ENCODE assay signal across 2 cellular contexts in the genomic region with DNA sequence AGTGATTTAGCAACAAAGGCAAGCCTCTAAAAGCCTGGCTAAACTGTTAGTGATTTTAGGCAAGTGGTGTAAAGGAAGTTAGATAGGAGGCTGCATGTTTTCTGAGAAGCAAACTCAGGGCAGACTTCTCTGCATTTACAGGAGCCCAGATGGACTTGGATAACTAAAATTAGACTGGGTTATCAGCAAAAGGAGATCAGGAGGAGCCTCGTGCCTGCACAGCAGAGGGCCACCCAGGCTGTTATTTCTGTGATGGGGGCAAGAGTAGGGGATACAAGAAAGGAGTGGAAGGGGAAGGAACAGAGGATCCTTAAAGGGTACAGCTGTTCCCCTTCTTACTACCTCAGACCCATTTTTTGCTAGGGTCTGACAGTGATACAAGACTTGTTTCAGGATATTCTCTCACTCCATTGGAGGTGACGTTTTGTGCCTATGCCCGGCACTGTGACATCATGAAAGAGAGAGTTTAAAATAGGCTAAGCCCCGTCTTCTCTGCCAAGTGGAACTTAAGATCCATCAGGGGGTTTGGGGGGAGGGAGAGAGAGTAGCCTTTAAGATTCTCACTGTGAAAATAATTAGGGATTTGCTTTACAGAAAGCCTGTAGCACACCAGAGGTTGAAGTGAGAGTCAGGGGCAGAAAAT.
TF ChIP-seq lines count a peak whose summit lies in the region.

No MANE protein-coding gene starts in this region.

TF ChIP-seq in SK-N-SH treated with all-trans-retinoic acid at 6 μM for 48 hours, 23 proteins besides CTCF, POLR2A, EP300 and RAD21 (continued from another document):
- no peak for TF ChIP-seq GLIS3 (CRISPR knock-in tag; IDR thresholded peaks at IDR 0.05)
- no peak for TF ChIP-seq TSHZ2 (CRISPR knock-in tag; IDR thresholded peaks at IDR 0.05)
- no peak for TF ChIP-seq TCF4 (CRISPR knock-in tag; IDR thresholded peaks at IDR 0.05; ENCODE audit: borderline replicate concordance)
- TF ChIP-seq ZC3H10 (CRISPR knock-in tag; IDR thresholded peaks at IDR 0.05), result no peak
- TF ChIP-seq OSR1 (CRISPR knock-in tag; IDR thresholded peaks at IDR 0.05), result no peak
- TF ChIP-seq RARB (CRISPR knock-in tag; IDR thresholded peaks at IDR 0.05), result no peak
- TF ChIP-seq SNAI2 (CRISPR knock-in tag; IDR thresholded peaks at IDR 0.05), result no peak
- TF ChIP-seq ARNTL (CRISPR knock-in tag; IDR thresholded peaks at IDR 0.05; ENCODE audit: borderline replicate concordance, low read depth), result no peak
- no peak for TF ChIP-seq ESRRG (CRISPR knock-in tag; IDR thresholded peaks at IDR 0.05)
- no peak for TF ChIP-seq ISL1 (CRISPR knock-in tag; IDR thresholded peaks at IDR 0.05)
- no peak for TF ChIP-seq CSRNP3 (CRISPR knock-in tag; IDR thresholded peaks at IDR 0.05)

TF ChIP-seq in SK-N-SH, 30 proteins besides CTCF, POLR2A, EP300 and RAD21:
- TF ChIP-seq, protein P1, sequence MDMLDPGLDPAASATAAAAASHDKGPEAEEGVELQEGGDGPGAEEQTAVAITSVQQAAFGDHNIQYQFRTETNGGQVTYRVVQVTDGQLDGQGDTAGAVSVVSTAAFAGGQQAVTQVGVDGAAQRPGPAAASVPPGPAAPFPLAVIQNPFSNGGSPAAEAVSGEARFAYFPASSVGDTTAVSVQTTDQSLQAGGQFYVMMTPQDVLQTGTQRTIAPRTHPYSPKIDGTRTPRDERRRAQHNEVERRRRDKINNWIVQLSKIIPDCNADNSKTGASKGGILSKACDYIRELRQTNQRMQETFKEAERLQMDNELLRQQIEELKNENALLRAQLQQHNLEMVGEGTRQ (IDR thresholded peaks at IDR 0.05; ENCODE audit: borderline replicate concordance, low read depth, low read length), result no peak
- TF ChIP-seq MXI1 (IDR thresholded peaks at IDR 0.05; ENCODE audit: low read depth, low read length) (no peak), SIN3A (IDR thresholded peaks at IDR 0.05; ENCODE audit: borderline replicate concordance, low read depth, low read length) (no peak), TCF12 (IDR thresholded peaks at IDR 0.05) (no peak), FOXM1 (IDR thresholded peaks at IDR 0.05; ENCODE audit: low read depth) (no peak), NRF1 (IDR thresholded peaks at IDR 0.05; ENCODE audit: low read depth, low read length) (no peak), RFX5 (IDR thresholded peaks at IDR 0.05; ENCODE audit: low read length) (no peak), GATA2 (CRISPR knock-in tag; IDR thresholded peaks at IDR 0.05) (no peak)
- TF ChIP-seq, protein P2, sequence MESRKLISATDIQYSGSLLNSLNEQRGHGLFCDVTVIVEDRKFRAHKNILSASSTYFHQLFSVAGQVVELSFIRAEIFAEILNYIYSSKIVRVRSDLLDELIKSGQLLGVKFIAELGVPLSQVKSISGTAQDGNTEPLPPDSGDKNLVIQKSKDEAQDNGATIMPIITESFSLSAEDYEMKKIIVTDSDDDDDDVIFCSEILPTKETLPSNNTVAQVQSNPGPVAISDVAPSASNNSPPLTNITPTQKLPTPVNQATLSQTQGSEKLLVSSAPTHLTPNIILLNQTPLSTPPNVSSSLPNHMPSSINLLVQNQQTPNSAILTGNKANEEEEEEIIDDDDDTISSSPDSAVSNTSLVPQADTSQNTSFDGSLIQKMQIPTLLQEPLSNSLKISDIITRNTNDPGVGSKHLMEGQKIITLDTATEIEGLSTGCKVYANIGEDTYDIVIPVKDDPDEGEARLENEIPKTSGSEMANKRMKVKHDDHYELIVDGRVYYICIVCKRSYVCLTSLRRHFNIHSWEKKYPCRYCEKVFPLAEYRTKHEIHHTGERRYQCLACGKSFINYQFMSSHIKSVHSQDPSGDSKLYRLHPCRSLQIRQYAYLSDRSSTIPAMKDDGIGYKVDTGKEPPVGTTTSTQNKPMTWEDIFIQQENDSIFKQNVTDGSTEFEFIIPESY (IDR thresholded peaks at IDR 0.05; ENCODE audit: borderline replicate concordance, low read depth), result no peak
- TF ChIP-seq, protein P3, sequence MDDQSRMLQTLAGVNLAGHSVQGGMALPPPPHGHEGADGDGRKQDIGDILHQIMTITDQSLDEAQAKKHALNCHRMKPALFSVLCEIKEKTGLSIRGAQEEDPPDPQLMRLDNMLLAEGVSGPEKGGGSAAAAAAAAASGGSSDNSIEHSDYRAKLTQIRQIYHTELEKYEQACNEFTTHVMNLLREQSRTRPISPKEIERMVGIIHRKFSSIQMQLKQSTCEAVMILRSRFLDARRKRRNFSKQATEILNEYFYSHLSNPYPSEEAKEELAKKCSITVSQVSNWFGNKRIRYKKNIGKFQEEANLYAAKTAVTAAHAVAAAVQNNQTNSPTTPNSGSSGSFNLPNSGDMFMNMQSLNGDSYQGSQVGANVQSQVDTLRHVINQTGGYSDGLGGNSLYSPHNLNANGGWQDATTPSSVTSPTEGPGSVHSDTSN (IDR thresholded peaks at IDR 0.05), result no peak
